In the genomic region with DNA sequence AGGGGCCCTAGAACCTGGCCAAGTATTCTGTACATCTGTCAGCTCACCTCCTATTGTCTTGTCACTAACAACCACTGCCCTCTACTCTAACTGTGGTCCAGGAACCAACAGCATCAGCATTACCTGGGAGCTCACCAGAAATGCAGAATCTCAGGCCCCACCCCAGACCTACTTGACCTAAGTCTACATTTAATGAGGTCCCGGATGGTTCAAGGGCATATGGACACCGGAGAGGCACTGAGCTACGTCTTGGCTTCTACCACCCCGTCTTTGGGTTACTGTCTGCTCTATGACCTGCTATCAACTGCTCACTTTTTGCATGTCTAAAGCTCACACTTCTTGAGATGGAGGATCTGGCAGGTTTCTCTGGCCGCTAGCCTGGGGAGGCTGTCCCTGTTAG, we compare ENCODE assay signal across 19 cellular contexts. TPM values are rescaled to one million over a fixed set of nuclear protein-coding genes. Genes with fewer than 3 reads are reported as not detected.
"Had no signal": no experiment of that assay in that cellular context is flagged by ENCODE, and none has a peak within 500 bp of the region (broad histone marks: within the 10 kb centered on the region; RNA-seq: fewer than 3 reads in every experiment).

No MANE protein-coding gene starts in this region.

- H3K9me3 Mint-ChIP-seq: memory B cell; nephron progenitor cell; stimulated activated effector memory CD8-positive, alpha-beta T cell treated with anti-CD3 and anti-CD28 coated beads, Interleukin-12 subunit alpha, Interleukin-12 subunit beta, amount 100 ng/mL, for 72 hours; stimulated activated naive CD8-positive, alpha-beta T cell treated with anti-CD3 and anti-CD28 coated beads, Interleukin-15, Interleukin-2, amounts not matched to agents 100 ng/mL and 50 ng/mL, for 24 hours had no signal

- H3K27ac Mint-ChIP-seq: memory B cell; naive thymus-derived CD4-positive, alpha-beta T cell; stimulated activated effector memory CD8-positive, alpha-beta T cell treated with anti-CD3 and anti-CD28 coated beads, Interleukin-12 subunit alpha, Interleukin-12 subunit beta, amount 100 ng/mL, for 72 hours; stimulated activated naive CD8-positive, alpha-beta T cell treated with anti-CD3 and anti-CD28 coated beads, Interleukin-15, Interleukin-2, amounts not matched to agents 100 ng/mL and 50 ng/mL, for 24 hours had no signal

- H3K36me3 ChIP-seq: left ventricle myocardium inferior, lower lobe of right lung, neutrophil, right lobe of liver, thoracic aorta, transverse colon had no signal

- ATAC-seq: left cardiac atrium; lower lobe of right lung; naive thymus-derived CD4-positive, alpha-beta T cell; psoas muscle; right lobe of liver had no signal

- DNase-seq: kidney; left cardiac atrium; left ventricle myocardium inferior; lower lobe of right lung; naive thymus-derived CD4-positive, alpha-beta T cell; nephron progenitor cell; psoas muscle; retina; right lobe of liver; stimulated activated CD4-positive, alpha-beta T cell treated with anti-CD3 and anti-CD28 coated beads, Interleukin-4, amount 100 ng/mL, for 1 hour; stimulated activated CD8-positive, alpha-beta memory T cell treated with anti-CD3 and anti-CD28 coated beads, Interleukin-4, amount 100 ng/mL, for 48 hours; transverse colon had no signal

- H3K4me3 Mint-ChIP-seq: memory B cell; naive thymus-derived CD4-positive, alpha-beta T cell; nephron progenitor cell; stimulated activated effector memory CD8-positive, alpha-beta T cell treated with anti-CD3 and anti-CD28 coated beads, Interleukin-12 subunit alpha, Interleukin-12 subunit beta, amount 100 ng/mL, for 72 hours; stimulated activated naive CD8-positive, alpha-beta T cell treated with anti-CD3 and anti-CD28 coated beads, Interleukin-15, Interleukin-2, amounts not matched to agents 100 ng/mL and 50 ng/mL, for 24 hours had no signal

- H3K4me3 ChIP-seq: left ventricle myocardium inferior, lower lobe of right lung, psoas muscle, right lobe of liver, thoracic aorta, transverse colon had no signal

- H3K27ac ChIP-seq: lower lobe of right lung, neutrophil, psoas muscle, right lobe of liver, thoracic aorta, transverse colon had no signal

- H3K4me1 ChIP-seq: right lobe of liver had no signal

- H3K9me3 ChIP-seq: left ventricle myocardium inferior, lower lobe of right lung, neutrophil, psoas muscle, right lobe of liver, thoracic aorta, transverse colon had no signal

- H3K27me3 ChIP-seq: neutrophil, right lobe of liver, transverse colon had no signal

RNA-seq across cellular contexts. Expression of gene GALNT15, which starts 8.1 kb away (rescaled TPM):
- total RNA-seq: epithelial cell of proximal tubule, mononuclear cell had no signal
